Comparison of ENCODE assay signal across 4 cellular contexts in the genomic region with DNA sequence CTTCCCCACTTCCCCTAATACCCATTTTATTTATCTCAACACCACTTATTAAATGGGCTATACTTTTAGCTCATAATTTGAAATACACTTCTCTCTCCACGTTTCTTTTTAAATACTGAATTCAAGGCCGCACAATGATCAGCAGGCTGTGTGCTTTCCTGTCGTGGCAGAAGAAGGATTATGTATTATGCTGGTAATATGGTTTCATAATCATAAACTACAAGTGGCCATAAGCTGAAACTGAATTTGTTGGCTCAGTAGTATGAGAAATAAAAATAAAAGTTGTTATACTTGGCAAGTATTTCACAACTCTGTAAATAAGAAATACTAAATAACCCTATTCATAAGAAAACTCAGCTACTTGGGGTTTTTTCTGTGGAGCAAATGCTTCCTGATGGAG.
"Had no signal": no experiment of that assay in that cellular context is flagged by ENCODE, and none has a peak within 500 bp of the region (broad histone marks: within the 10 kb centered on the region; RNA-seq: fewer than 3 reads in every experiment).

No MANE protein-coding gene starts in this region.

- ATAC-seq: GM23338 had no signal

- DNase-seq: H9, HCEC 1CT, IMR-90 had no signal

- H3K27ac Mint-ChIP-seq: GM23338, H9 had no signal

- H3K9me3 Mint-ChIP-seq: GM23338, H9 had no signal

- H3K4me3 ChIP-seq: GM23338 had no signal

- H3K4me3 Mint-ChIP-seq: GM23338, H9 had no signal

- H3K4me1 Mint-ChIP-seq: GM23338, H9 had no signal
